Comparison of ENCODE assay signal across 24 cellular contexts in genomic region chr5:889075-889710, GRCh38. TPM values are rescaled to one million over a fixed set of nuclear protein-coding genes. Genes with fewer than 3 reads are reported as not detected.
DNase-seq lines count a peak whose midpoint lies in the region; ATAC-seq and TF ChIP-seq lines count a peak whose summit lies in the region.
"Had no signal": no experiment of that assay in that cellular context is flagged by ENCODE, and none has a peak within 500 bp of the region (broad histone marks: within the 10 kb centered on the region; RNA-seq: fewer than 3 reads in every experiment).

No MANE protein-coding gene starts in this region.

- peaks cover 66% of the 10 kb centered on the region for H3K36me3 Mint-ChIP-seq in CD4-positive, alpha-beta T cell (ENCODE audit: low read depth)
- peaks cover 77% of the 10 kb centered on the region for H3K36me3 Mint-ChIP-seq in CD8-positive, alpha-beta T cell
- peaks cover 56% of the 10 kb centered on the region for H3K36me3 Mint-ChIP-seq in activated T-helper 1 cell treated with anti-CD3 and anti-CD28 coated beads, Interleukin-12 subunit alpha, Interleukin-12 subunit beta, Interleukin-2, Interleukin-4 antibody, amounts not matched to agents 30 ng/mL and 10 ng/mL and 1 ng/mL, durations not matched to agents 14 hours and 24 hours and 36 hours (ENCODE audit: low read depth)

- no peak for ATAC-seq in CD4-positive, alpha-beta T cell (ENCODE audit: poor library complexity)
- no peak for ATAC-seq in CD8-positive, alpha-beta T cell
- ATAC-seq: HepG2, Panc1, SK-N-SH treated with all-trans-retinoic acid at 6 μM for 48 hours had no signal

- H3K9me3 Mint-ChIP-seq in CD4-positive, alpha-beta T cell = no peaks in the 10 kb centered on the region
- no peaks in the 10 kb centered on the region for H3K9me3 Mint-ChIP-seq in CD8-positive, alpha-beta T cell
- no peaks in the 10 kb centered on the region for H3K9me3 Mint-ChIP-seq in activated T-helper 1 cell treated with anti-CD3 and anti-CD28 coated beads, Interleukin-12 subunit alpha, Interleukin-12 subunit beta, Interleukin-2, Interleukin-4 antibody, amounts not matched to agents 30 ng/mL and 10 ng/mL and 1 ng/mL, durations not matched to agents 14 hours and 24 hours and 36 hours

- TF ChIP-seq CTCF in CD4-positive, alpha-beta T cell (IDR thresholded peaks at IDR 0.05) = no peak
- TF ChIP-seq CTCF in CD8-positive, alpha-beta T cell (IDR thresholded peaks at IDR 0.05) = no peak
- TF ChIP-seq CTCF in osteoblast (IDR thresholded peaks at IDR 0.05; ENCODE audit: extremely low read depth, low read depth, low read length) = no peak

- H3K36me3 ChIP-seq in CD8-positive, alpha-beta T cell (ENCODE audit: insufficient read depth, low read length) = peaks cover 53% of the 10 kb centered on the region
- peaks cover 64% of the 10 kb centered on the region for H3K36me3 ChIP-seq in osteoblast (ENCODE audit: insufficient read depth, low read length)
- H3K36me3 ChIP-seq in MG63 = peaks cover 91% of the 10 kb centered on the region

- no peak overlapping the region for H3K4me2 ChIP-seq in osteoblast (ENCODE audit: insufficient read depth, low read length)

- peak overlapping the region; percentile 46 for H3K4me3 Mint-ChIP-seq in CD4-positive, alpha-beta T cell
- H3K4me3 Mint-ChIP-seq in CD8-positive, alpha-beta T cell = no peak overlapping the region
- H3K4me3 Mint-ChIP-seq in activated T-helper 1 cell treated with anti-CD3 and anti-CD28 coated beads, Interleukin-12 subunit alpha, Interleukin-12 subunit beta, Interleukin-2, Interleukin-4 antibody, amounts not matched to agents 30 ng/mL and 10 ng/mL and 1 ng/mL, durations not matched to agents 14 hours and 24 hours and 36 hours = peak overlapping the region; percentile 39

- H3K79me2 ChIP-seq in osteoblast (ENCODE audit: insufficient read depth, low read length) = peaks cover 89% of the 10 kb centered on the region

- no peak overlapping the region for H3K4me3 ChIP-seq in CD8-positive, alpha-beta T cell (ENCODE audit: low read depth, low read length)
- H3K4me3 ChIP-seq in osteoblast (ENCODE audit: insufficient read depth, low read length) (no peak overlapping the region), MG63 (no peak overlapping the region)
- H3K4me3 ChIP-seq: HAP-1 had no signal

- CTCF ChIA-PET in CD4-positive, alpha-beta T cell (lab: Charles Lee) = interaction anchor here (0.9 kb wide), 1 partner anchor 220 kb away, joined by 3 read pairs; no protein-coding TSS in a partner anchor
- CTCF ChIA-PET in CD8-positive, alpha-beta T cell (lab: Charles Lee) = interaction anchor here (1.7 kb wide), 1 partner anchor 14 kb away, joined by 7 read pairs; no protein-coding TSS in a partner anchor

- no peaks in the 10 kb centered on the region for H3K27me3 ChIP-seq in CD4-positive, alpha-beta T cell (ENCODE audit: control insufficient read depth, insufficient read depth, low read length)
- no peaks in the 10 kb centered on the region for H3K27me3 ChIP-seq in CD8-positive, alpha-beta T cell (ENCODE audit: insufficient read depth, low read length)
- H3K27me3 ChIP-seq in osteoblast (ENCODE audit: insufficient read depth, low read length) (no peaks in the 10 kb centered on the region), MG63 (no peaks in the 10 kb centered on the region)

- H4K20me1 ChIP-seq in osteoblast (ENCODE audit: insufficient read depth, low read length) = peaks cover 20% of the 10 kb centered on the region

- intact Hi-C loops in CD4-positive, alpha-beta T cell (cut with DNase I, micrococcal nuclease) = loop anchor here in 1 of 2 experiments (5.0 kb wide), 1 partner anchor 427 kb away; no protein-coding TSS in a partner anchor
- intact Hi-C loops in CD8-positive, alpha-beta T cell (cut with DNase I, micrococcal nuclease) = no loop called here
- intact Hi-C loops in activated T-helper 1 cell treated with anti-CD3 and anti-CD28 coated beads, Interleukin-12 subunit alpha, Interleukin-12 subunit beta, Interleukin-2, Interleukin-4 antibody, amounts not matched to agents 30 ng/mL and 10 ng/mL and 1 ng/mL, durations not matched to agents 14 hours and 24 hours and 36 hours (cut with micrococcal nuclease) = no loop called here

- H3K4me1 Mint-ChIP-seq in CD4-positive, alpha-beta T cell (ENCODE audit: low read depth) = peaks cover 30% of the 10 kb centered on the region
- peaks cover 25% of the 10 kb centered on the region for H3K4me1 Mint-ChIP-seq in CD8-positive, alpha-beta T cell (ENCODE audit: low read depth)
- H3K4me1 Mint-ChIP-seq in activated T-helper 1 cell treated with anti-CD3 and anti-CD28 coated beads, Interleukin-12 subunit alpha, Interleukin-12 subunit beta, Interleukin-2, Interleukin-4 antibody, amounts not matched to agents 30 ng/mL and 10 ng/mL and 1 ng/mL, durations not matched to agents 14 hours and 24 hours and 36 hours (ENCODE audit: low read depth) = peaks cover 25% of the 10 kb centered on the region

- POLR2A ChIA-PET in CD4-positive, alpha-beta T cell (lab: Charles Lee) = no interaction called here
- POLR2A ChIA-PET in CD8-positive, alpha-beta T cell (lab: Charles Lee) = interaction anchor here (0.7 kb wide), 1 partner anchor 447 kb away, joined by 5 read pairs; no protein-coding TSS in a partner anchor

- H3K4me1 ChIP-seq in CD8-positive, alpha-beta T cell (ENCODE audit: insufficient read depth, low read length) = peaks cover 17% of the 10 kb centered on the region
- H3K4me1 ChIP-seq in osteoblast (ENCODE audit: insufficient read depth, low read length) = peaks cover 26% of the 10 kb centered on the region

- H3K9me3 ChIP-seq in CD4-positive, alpha-beta T cell (ENCODE audit: control insufficient read depth, low read length) = no peaks in the 10 kb centered on the region
- no peaks in the 10 kb centered on the region for H3K9me3 ChIP-seq in CD8-positive, alpha-beta T cell (ENCODE audit: low read length)
- no peaks in the 10 kb centered on the region for H3K9me3 ChIP-seq in osteoblast (ENCODE audit: low read depth, low read length)
- no peaks in the 10 kb centered on the region for H3K9me3 ChIP-seq in MG63
- H3K9me3 ChIP-seq: HAP-1 had no signal

- H3K27me3 Mint-ChIP-seq in CD4-positive, alpha-beta T cell = no peaks in the 10 kb centered on the region
- no peaks in the 10 kb centered on the region for H3K27me3 Mint-ChIP-seq in CD8-positive, alpha-beta T cell (ENCODE audit: low read depth)
- H3K27me3 Mint-ChIP-seq in activated T-helper 1 cell treated with anti-CD3 and anti-CD28 coated beads, Interleukin-12 subunit alpha, Interleukin-12 subunit beta, Interleukin-2, Interleukin-4 antibody, amounts not matched to agents 30 ng/mL and 10 ng/mL and 1 ng/mL, durations not matched to agents 14 hours and 24 hours and 36 hours (ENCODE audit: insufficient read depth) = no peaks in the 10 kb centered on the region

- no peak overlapping the region for H3K27ac ChIP-seq in CD4-positive, alpha-beta T cell (ENCODE audit: low read depth, low read length)
- no peak overlapping the region for H3K27ac ChIP-seq in CD8-positive, alpha-beta T cell (ENCODE audit: low read depth, low read length)
- H3K27ac ChIP-seq in osteoblast (ENCODE audit: low read depth, low read length) (no peak overlapping the region), caudate nucleus (ENCODE audit: low read depth, low read length) (no peak overlapping the region)
- H3K27ac ChIP-seq: HL-60 had no signal

- H2AFZ ChIP-seq in osteoblast (ENCODE audit: low read length) = no peak overlapping the region

- DNase-seq in CD4-positive, alpha-beta T cell = no peak
- no peak for DNase-seq in CD8-positive, alpha-beta T cell
- no peak for DNase-seq in activated T-helper 1 cell treated with anti-CD3 and anti-CD28 coated beads, Interleukin-12 subunit alpha, Interleukin-12 subunit beta, Interleukin-2, Interleukin-4 antibody, amounts not matched to agents 30 ng/mL and 10 ng/mL and 1 ng/mL, durations not matched to agents 14 hours and 24 hours and 36 hours (ENCODE audit: low spot score)
- DNase-seq in osteoblast (ENCODE audit: insufficient read length, low spot score, missing footprints) (peak; percentile 60), NCI-H748 (lab: John Stamatoyannopoulos, UW; ENCODE audit: unreplicated experiment) (no peak), caudate nucleus (lab: John Stamatoyannopoulos, UW) (no peak), cerebellar cortex (ENCODE audit: low spot score) (no peak), MG63 (no peak)
- DNase-seq: DMS53; EL; GF-D8; KG1; NCI-H1105; NCI-H2029 treated with DMSO at 0.1 percent for 48 hours; NCI-H226; NCI-H510A treated with DMSO at 0.1 percent for 48 hours; NCI-H774; NK-92 treated with Interleukin-12 subunit alpha and Interleukin-12 subunit beta, amount 100 ng/mL, for 24 hours; SIG-M5 had no signal

- H3K27ac Mint-ChIP-seq in CD4-positive, alpha-beta T cell = peak overlapping the region; percentile 63
- peak overlapping the region; percentile 22 for H3K27ac Mint-ChIP-seq in CD8-positive, alpha-beta T cell
- H3K27ac Mint-ChIP-seq in activated T-helper 1 cell treated with anti-CD3 and anti-CD28 coated beads, Interleukin-12 subunit alpha, Interleukin-12 subunit beta, Interleukin-2, Interleukin-4 antibody, amounts not matched to agents 30 ng/mL and 10 ng/mL and 1 ng/mL, durations not matched to agents 14 hours and 24 hours and 36 hours = peak overlapping the region; percentile 29

RNA-seq across cellular contexts. Expression of gene BRD9, which starts 3.4 kb away (rescaled TPM):
- total RNA-seq in CD4-positive, alpha-beta T cell = 100 to 1,000 TPM; 109 TPM
- 100 to 1,000 TPM in 1 of 2 experiments, 10 to 100 TPM in 1; 99.8 to 108 TPM for total RNA-seq in CD8-positive, alpha-beta T cell
- total RNA-seq in activated T-helper 1 cell treated with anti-CD3 and anti-CD28 coated beads, Interleukin-12 subunit alpha, Interleukin-12 subunit beta, Interleukin-2, Interleukin-4 antibody, amounts not matched to agents 30 ng/mL and 10 ng/mL and 1 ng/mL, durations not matched to agents 14 hours and 24 hours and 36 hours = 77.8 and 81.6 TPM in 2 replicates
- total RNA-seq in osteoblast = 29.8 and 35.8 TPM in 2 replicates
- 15.8 and 27.5 TPM in 2 replicates for total RNA-seq in MG63 (2014; rRNA removed; shearing (Covaris generic); ENCODE audit: low replicate concordance)

RNA-seq across cellular contexts. Expression of gene TRIP13, which starts 3.5 kb away (rescaled TPM):
- under 1 TPM; 0.47 to 0.66 TPM for total RNA-seq in CD4-positive, alpha-beta T cell
- total RNA-seq in CD8-positive, alpha-beta T cell = under 1 TPM; 0.33 to 0.76 TPM
- 37.2 and 38.4 TPM in 2 replicates for total RNA-seq in activated T-helper 1 cell treated with anti-CD3 and anti-CD28 coated beads, Interleukin-12 subunit alpha, Interleukin-12 subunit beta, Interleukin-2, Interleukin-4 antibody, amounts not matched to agents 30 ng/mL and 10 ng/mL and 1 ng/mL, durations not matched to agents 14 hours and 24 hours and 36 hours
- total RNA-seq in osteoblast = 3.8 and 4.0 TPM in 2 replicates
- 73.4 and 82.0 TPM in 2 replicates for total RNA-seq in MG63 (2014; rRNA removed; shearing (Covaris generic); ENCODE audit: low replicate concordance)

RNA-seq across cellular contexts. Expression of gene ZDHHC11, which starts 38.4 kb away (rescaled TPM):
- total RNA-seq in CD4-positive, alpha-beta T cell = 10 to 100 TPM; 13.3 to 18.3 TPM
- 10 to 100 TPM in 1 of 2 experiments, 1 to 10 TPM in 1; 9.4 to 10.7 TPM for total RNA-seq in CD8-positive, alpha-beta T cell
- 14.4 and 17.2 TPM in 2 replicates for total RNA-seq in activated T-helper 1 cell treated with anti-CD3 and anti-CD28 coated beads, Interleukin-12 subunit alpha, Interleukin-12 subunit beta, Interleukin-2, Interleukin-4 antibody, amounts not matched to agents 30 ng/mL and 10 ng/mL and 1 ng/mL, durations not matched to agents 14 hours and 24 hours and 36 hours
- 1.2 and 1.8 TPM in 2 replicates for total RNA-seq in osteoblast
- total RNA-seq in MG63 (2014; rRNA removed; shearing (Covaris generic); ENCODE audit: low replicate concordance) = 0.56 TPM in 1 of 2 replicates, not detected in the other
